1 cellular context compared by ENCODE assay signal in the genomic region with DNA sequence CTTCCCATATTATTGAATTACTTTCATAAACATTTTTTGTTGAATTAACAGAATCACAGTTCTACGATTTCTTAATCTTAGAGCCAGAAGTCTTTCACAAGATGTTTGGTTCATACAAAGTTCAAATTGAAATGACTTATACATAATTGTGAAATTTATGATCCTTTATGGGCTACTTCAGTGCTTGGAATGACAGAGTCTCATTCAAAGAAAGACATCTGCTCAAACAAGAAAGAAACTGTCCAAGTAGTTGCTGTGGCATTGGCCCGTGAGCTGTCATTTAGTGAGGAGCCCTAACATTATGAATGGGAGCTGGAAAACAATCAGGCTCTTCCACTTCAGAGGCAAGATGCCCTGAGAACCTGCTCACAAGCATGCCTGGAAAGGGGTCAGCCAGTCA.
TF ChIP-seq lines count a peak whose summit lies in the region.

No MANE protein-coding gene starts in this region.

TF ChIP-seq in SK-N-SH, 30 proteins besides CTCF, POLR2A, EP300 and RAD21 (continued from another document):
- TF ChIP-seq IRF3 (IDR thresholded peaks at IDR 0.05; ENCODE audit: low read depth, low read length): no peak
